In the genomic region with DNA sequence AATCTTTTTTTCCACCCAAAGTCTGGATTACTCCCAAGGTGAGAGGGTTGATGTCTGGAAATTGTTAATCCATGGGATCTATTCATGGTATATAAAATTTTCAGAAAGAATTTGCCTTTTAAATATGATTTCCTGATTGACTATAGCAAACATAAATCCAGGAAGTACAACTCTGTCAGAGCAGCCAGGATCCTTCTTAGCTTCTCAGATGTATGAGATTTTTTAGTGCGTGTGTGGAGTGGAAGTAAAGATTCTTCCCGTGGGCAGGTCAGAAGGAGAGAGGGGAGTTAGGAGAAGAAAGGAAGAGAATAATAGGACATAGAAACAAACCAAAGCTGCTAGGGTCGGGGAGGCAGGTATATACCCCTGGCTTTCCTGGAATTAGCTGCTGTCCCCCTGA, we compare ENCODE assay signal across 24 cellular contexts.
"Had no signal": no experiment of that assay in that cellular context is flagged by ENCODE, and none has a peak within 500 bp of the region (broad histone marks: within the 10 kb centered on the region; RNA-seq: fewer than 3 reads in every experiment).

No MANE protein-coding gene starts in this region.

- H3K4me3 ChIP-seq: coronary artery, hepatocyte, psoas muscle, tibial nerve had no signal

- H3K9me3 ChIP-seq: psoas muscle, tibial nerve had no signal

- DNase-seq: activated CD4-positive, alpha-beta T cell treated with anti-CD3 and anti-CD28 coated beads for 1 hour; activated CD4-positive, alpha-beta T cell treated with anti-CD3 and anti-CD28 coated beads, Interleukin-2, amount 50 U/mL, for 1 hour; activated CD8-positive, alpha-beta T cell treated with anti-CD3 and anti-CD28 coated beads, Interleukin-2, amount 10 ng/mL, durations not matched to agents 7 days and 5 days; activated gamma-delta T cell; activated naive CD4-positive, alpha-beta T cell treated with anti-CD3 and anti-CD28 coated beads, Interleukin-2, amount 50 U/mL, for 16 hours; activated naive CD8-positive, alpha-beta T cell treated with anti-CD3 and anti-CD28 coated beads, Interleukin-2, amount 50 U/mL, for 24 hours; anterior cingulate cortex; erythroblast; foreskin melanocyte; glutamatergic neuron; left ventricle myocardium superior; mammary epithelial cell; midbrain; psoas muscle; stimulated activated CD4-positive, alpha-beta T cell treated with anti-CD3 and anti-CD28 coated beads, Interleukin-1b, Interleukin-23, amount 100 ng/mL, for 48 hours; T-helper 1 cell had no signal

- H3K4me1 ChIP-seq: psoas muscle had no signal

- H3K4me1 Mint-ChIP-seq: activated naive CD8-positive, alpha-beta T cell treated with anti-CD3 and anti-CD28 coated beads, Interleukin-2, amount 50 U/mL, for 24 hours; central memory CD8-positive, alpha-beta T cell had no signal

- H3K36me3 ChIP-seq: tibial nerve had no signal

- ATAC-seq: activated CD8-positive, alpha-beta T cell treated with anti-CD3 and anti-CD28 coated beads, Interleukin-2, amount 10 ng/mL, durations not matched to agents 7 days and 5 days; activated naive CD8-positive, alpha-beta T cell treated with anti-CD3 and anti-CD28 coated beads, Interleukin-2, amount 50 U/mL, for 24 hours; psoas muscle had no signal

- H3K4me3 Mint-ChIP-seq: activated CD8-positive, alpha-beta T cell treated with anti-CD3 and anti-CD28 coated beads, Interleukin-2, amount 10 ng/mL, durations not matched to agents 7 days and 5 days; activated naive CD8-positive, alpha-beta T cell treated with anti-CD3 and anti-CD28 coated beads, Interleukin-2, amount 50 U/mL, for 24 hours; activated T-helper 1 cell treated with anti-CD3 and anti-CD28 coated beads, Interleukin-12 subunit alpha, Interleukin-12 subunit beta, Interleukin-2, Interleukin-4 antibody, amounts not matched to agents 30 ng/mL and 10 ng/mL and 1 ng/mL, durations not matched to agents 14 hours and 24 hours and 36 hours; brain; central memory CD8-positive, alpha-beta T cell; neural crest cell; stimulated activated naive CD8-positive, alpha-beta T cell treated with anti-CD3 and anti-CD28 coated beads, Interleukin-15, Interleukin-2, amounts not matched to agents 100 ng/mL and 50 ng/mL, for 24 hours had no signal

- H3K27ac ChIP-seq: hepatocyte, psoas muscle, tibial nerve had no signal

- H3K27me3 Mint-ChIP-seq: activated naive CD8-positive, alpha-beta T cell treated with anti-CD3 and anti-CD28 coated beads, Interleukin-2, amount 50 U/mL, for 24 hours; central memory CD8-positive, alpha-beta T cell; stimulated activated naive CD8-positive, alpha-beta T cell treated with anti-CD3 and anti-CD28 coated beads, Interleukin-15, Interleukin-2, amounts not matched to agents 100 ng/mL and 50 ng/mL, for 24 hours had no signal

- H3K4me2 ChIP-seq: hepatocyte had no signal

- H3K27me3 ChIP-seq: hepatocyte, tibial nerve had no signal

- H3K9me3 Mint-ChIP-seq: activated naive CD8-positive, alpha-beta T cell treated with anti-CD3 and anti-CD28 coated beads, Interleukin-2, amount 50 U/mL, for 24 hours; activated T-helper 1 cell treated with anti-CD3 and anti-CD28 coated beads, Interleukin-12 subunit alpha, Interleukin-12 subunit beta, Interleukin-2, Interleukin-4 antibody, amounts not matched to agents 30 ng/mL and 10 ng/mL and 1 ng/mL, durations not matched to agents 14 hours and 24 hours and 36 hours; brain; central memory CD8-positive, alpha-beta T cell; neural crest cell; stimulated activated naive CD8-positive, alpha-beta T cell treated with anti-CD3 and anti-CD28 coated beads, Interleukin-15, Interleukin-2, amounts not matched to agents 100 ng/mL and 50 ng/mL, for 24 hours had no signal

- H3K27ac Mint-ChIP-seq: activated CD8-positive, alpha-beta T cell treated with anti-CD3 and anti-CD28 coated beads, Interleukin-2, amount 10 ng/mL, durations not matched to agents 7 days and 5 days; activated naive CD8-positive, alpha-beta T cell treated with anti-CD3 and anti-CD28 coated beads, Interleukin-2, amount 50 U/mL, for 24 hours; activated T-helper 1 cell treated with anti-CD3 and anti-CD28 coated beads, Interleukin-12 subunit alpha, Interleukin-12 subunit beta, Interleukin-2, Interleukin-4 antibody, amounts not matched to agents 30 ng/mL and 10 ng/mL and 1 ng/mL, durations not matched to agents 14 hours and 24 hours and 36 hours; brain; stimulated activated naive CD8-positive, alpha-beta T cell treated with anti-CD3 and anti-CD28 coated beads, Interleukin-15, Interleukin-2, amounts not matched to agents 100 ng/mL and 50 ng/mL, for 24 hours had no signal
